ENCODE assay signal across 10 cellular contexts in the genomic region with DNA sequence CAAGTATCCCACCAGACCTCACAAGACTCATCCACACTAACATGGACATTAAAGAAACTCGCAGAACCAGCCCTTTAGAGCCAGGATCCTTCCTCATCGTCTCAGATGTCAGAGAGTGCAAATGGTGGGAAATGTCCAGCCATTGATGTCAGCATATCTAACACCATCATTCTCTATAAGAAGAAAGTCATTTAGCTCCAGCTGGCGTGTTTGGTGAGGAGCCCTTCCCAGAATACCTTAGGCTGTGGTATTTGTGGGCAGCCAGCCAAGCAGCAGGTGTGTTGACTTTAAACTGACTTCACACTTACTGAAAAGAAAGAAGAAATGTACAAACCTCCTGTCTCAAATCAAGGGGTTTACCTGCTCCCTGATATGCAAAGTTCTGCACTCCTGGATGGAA. TPM values are rescaled to one million over a fixed set of nuclear protein-coding genes. Genes with fewer than 3 reads are reported as not detected.
A peak's percentile ranks its signal among the peaks of the same experiment; 100 is the strongest.
DNase-seq lines count a peak whose midpoint lies in the region; ATAC-seq and TF ChIP-seq lines count a peak whose summit lies in the region.
"Had no signal": no experiment of that assay in that cellular context is flagged by ENCODE, and none has a peak within 500 bp of the region (broad histone marks: within the 10 kb centered on the region; RNA-seq: fewer than 3 reads in every experiment).

No MANE protein-coding gene starts in this region.

- intact Hi-C loops in uterus (cut with DNase I; ENCODE audit: low total_unique reads) = no loop called here

- H3K9me3 ChIP-seq in uterus = no peaks in the 10 kb centered on the region

- DNase-seq in activated gamma-delta T cell treated with Interleukin-2 at 50 U/mL for 16 hours (peak; percentile 47), activated gamma-delta T cell (lab: John Stamatoyannopoulos, UW) (no peak), mucosa of gallbladder (ENCODE audit: low spot score) (peak; percentile 79), uterus (peak in 1 of 2 donors; percentile 63)
- peak; percentile 69 to 78 for DNase-seq in activated T-cell treated with anti-CD3 and anti-CD28 coated beads, Interleukin-2, amount 50 U/mL, for 72 hours
- DNase-seq: SW 1271 had no signal

- H3K4me3 Mint-ChIP-seq in activated T-cell treated with anti-CD3 and anti-CD28 coated beads, Interleukin-2, amount 50 U/mL, for 72 hours = peak overlapping the region; percentile 82 to 89

- no peaks in the 10 kb centered on the region for H3K27me3 ChIP-seq in uterus

- no peak for TF ChIP-seq POLR2A in uterus (IDR thresholded peaks at IDR 0.05)

- peaks cover 17 to 52% of the 10 kb centered on the region in 2 donors for H3K36me3 Mint-ChIP-seq in activated T-cell treated with anti-CD3 and anti-CD28 coated beads, Interleukin-2, amount 50 U/mL, for 72 hours (ENCODE audit: insufficient read depth in 2 of 2)

- peaks cover 5 to 22% of the 10 kb centered on the region in 2 donors for H3K4me1 ChIP-seq in uterus

- H3K27ac ChIP-seq in uterus = peak overlapping the region; percentile 82 to 85

- no peaks in the 10 kb centered on the region for H3K36me3 ChIP-seq in uterus

- H3K9me3 Mint-ChIP-seq in activated T-cell treated with anti-CD3 and anti-CD28 coated beads, Interleukin-2, amount 50 U/mL, for 72 hours = peaks cover 0 to 3% of the 10 kb centered on the region in 2 donors

- no peak for TF ChIP-seq CTCF in uterus (IDR thresholded peaks at IDR 0.05)

- ATAC-seq in activated T-cell treated with anti-CD3 and anti-CD28 coated beads, Interleukin-2, amount 50 U/mL, for 72 hours (replicated peaks in 1 of 2) = peak; percentile 54 to 58
- no peak for ATAC-seq in GM19395 (IDR thresholded peaks at IDR 0.05; ENCODE audit: unreplicated experiment)
- no peak for ATAC-seq in HG03439 (IDR thresholded peaks at IDR 0.05; ENCODE audit: unreplicated experiment)
- no peak for ATAC-seq in HG03139 (IDR thresholded peaks at IDR 0.05; ENCODE audit: unreplicated experiment)

- H3K4me1 Mint-ChIP-seq in activated T-cell treated with anti-CD3 and anti-CD28 coated beads, Interleukin-2, amount 50 U/mL, for 72 hours (ENCODE audit: low read depth) = peaks cover 85% of the 10 kb centered on the region

- H3K27me3 Mint-ChIP-seq in activated T-cell treated with anti-CD3 and anti-CD28 coated beads, Interleukin-2, amount 50 U/mL, for 72 hours (ENCODE audit: low read depth) = no peaks in the 10 kb centered on the region

- H3K27ac Mint-ChIP-seq in activated T-cell treated with anti-CD3 and anti-CD28 coated beads, Interleukin-2, amount 50 U/mL, for 72 hours = peak overlapping the region; percentile 93

- no peak overlapping the region for H3K4me3 ChIP-seq in uterus

RNA-seq across cellular contexts. Expression of a gene that starts 17.3 kb away (rescaled TPM):
- total RNA-seq in activated T-cell treated with anti-CD3 and anti-CD28 coated beads, Interleukin-2, amount 50 U/mL, for 72 hours = 10 to 100 TPM; 17.6 to 25.1 TPM
- 94.4 TPM for total RNA-seq in mucosa of gallbladder
- total RNA-seq in uterus = 10 to 100 TPM; 16.5 to 74.4 (median 27.8) TPM

RNA-seq across cellular contexts. Expression of a gene that starts 35.1 kb away (rescaled TPM):
- 10 to 100 TPM in 1 of 2 donors, 1 to 10 TPM in 1; 2.0 to 13.1 TPM for total RNA-seq in activated T-cell treated with anti-CD3 and anti-CD28 coated beads, Interleukin-2, amount 50 U/mL, for 72 hours
- 11.9 TPM for total RNA-seq in mucosa of gallbladder
- 1 to 10 TPM in 1 of 4 donors, under 1 TPM in 2, not detected in 1; 0.48 to 8.7 (median 0.76) TPM for total RNA-seq in uterus
- total RNA-seq: LHCN-M2 had no signal

RNA-seq across cellular contexts. Expression of a gene that starts 48.9 kb away (rescaled TPM):
- total RNA-seq in activated T-cell treated with anti-CD3 and anti-CD28 coated beads, Interleukin-2, amount 50 U/mL, for 72 hours = not detected
- total RNA-seq in mucosa of gallbladder = 0.66 TPM
- total RNA-seq in uterus = under 1 TPM in 2 of 4 donors, not detected in 2; 0.07 to 0.15 TPM

Comparison
In these comparisons a context has a peak if more than half of its experiments do, and no peak if none do; other contexts are left out.
1. ATAC-seq: peak in activated T-cell treated with anti-CD3 and anti-CD28 coated beads, Interleukin-2, amount 50 U/mL, for 72 hours (2 of 2); none in GM19395 (single experiment), HG03439 (single experiment) and HG03139 (single experiment).